In the genomic region with DNA sequence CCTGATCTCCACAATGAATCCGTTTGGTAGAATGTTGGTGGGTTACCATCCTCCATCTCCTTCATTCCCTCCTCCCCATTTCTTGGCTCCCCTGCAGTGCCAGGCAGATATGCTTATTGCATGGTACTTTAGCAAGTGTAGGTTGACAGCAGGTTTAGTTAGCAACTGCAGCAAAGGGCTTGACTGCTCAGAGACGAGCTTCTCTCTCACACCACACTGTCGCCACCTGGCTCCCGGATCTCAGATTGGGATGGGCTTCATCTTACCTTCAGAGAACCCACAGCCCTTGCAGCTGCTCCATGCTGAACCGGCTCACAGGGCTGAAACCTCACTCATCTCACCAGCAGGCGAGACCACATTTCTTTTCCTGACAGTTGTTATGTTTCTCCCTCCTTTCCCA, we compare ENCODE assay signal across 12 cellular contexts.
A peak's percentile ranks its signal among the peaks of the same experiment; 100 is the strongest.
DNase-seq lines count a peak whose midpoint lies in the region; ATAC-seq and TF ChIP-seq lines count a peak whose summit lies in the region.
"Had no signal": no experiment of that assay in that cellular context is flagged by ENCODE, and none has a peak within 500 bp of the region (broad histone marks: within the 10 kb centered on the region; RNA-seq: fewer than 3 reads in every experiment).

No MANE protein-coding gene starts in this region.

- no peaks in the 10 kb centered on the region for H3K9me3 ChIP-seq in tibial artery
- H3K9me3 ChIP-seq: BE2C had no signal

- H3K9me3 Mint-ChIP-seq in activated CD4-positive, alpha-beta T cell treated with anti-CD3 and anti-CD28 coated beads for 36 hours (ENCODE audit: low read depth), result no peaks in the 10 kb centered on the region
- peaks cover 3% of the 10 kb centered on the region for H3K9me3 Mint-ChIP-seq in stimulated activated memory B cell treated with anti-CD40 and anti-IgM and Interleukin-4, amounts not matched to agents 10 μg/mL and 1 μg/mL and 100 μg/mL, for 72 hours
- H3K9me3 Mint-ChIP-seq: stimulated activated naive CD8-positive, alpha-beta T cell treated with anti-CD3 and anti-CD28 coated beads, Interleukin-15, Interleukin-2, amounts not matched to agents 100 ng/mL and 50 ng/mL, for 24 hours had no signal

- DNase-seq in activated CD4-positive, alpha-beta T cell treated with anti-CD3 and anti-CD28 coated beads for 36 hours, result peak; percentile 45
- no peak for DNase-seq in activated CD4-positive, alpha-beta T cell treated with anti-CD3 and anti-CD28 coated beads, Interleukin-2, amount 50 U/mL, for 48 hours
- DNase-seq in NCI-H526 treated with DMSO at 0.1 percent for 48 hours (lab: John Stamatoyannopoulos, UW) (peak; percentile 30), fibroblast of villous mesenchyme (ENCODE audit: low read depth) (peak; percentile 6), tibial artery (no peak)
- DNase-seq in activated naive CD4-positive, alpha-beta T cell (lab: John Stamatoyannopoulos, UW), result no peak
- DNase-seq: BE2C, foreskin melanocyte, MM.1S had no signal

- H3K36me3 Mint-ChIP-seq in activated CD4-positive, alpha-beta T cell treated with anti-CD3 and anti-CD28 coated beads for 36 hours (ENCODE audit: low read depth), result no peaks in the 10 kb centered on the region
- no peaks in the 10 kb centered on the region for H3K36me3 Mint-ChIP-seq in stimulated activated memory B cell treated with anti-CD40 and anti-IgM and Interleukin-4, amounts not matched to agents 10 μg/mL and 1 μg/mL and 100 μg/mL, for 72 hours

- CTCF ChIA-PET in activated CD4-positive, alpha-beta T cell treated with anti-CD3 and anti-CD28 coated beads for 36 hours (lab: Charles Lee), result interaction anchor here (0.6 to 2.2 kb wide), 4 partner anchors 11 to 481 kb away, joined by 3 to 5 read pairs (median 3); no protein-coding TSS in a partner anchor

- no peak overlapping the region for H3K27ac ChIP-seq in tibial artery

- POLR2A ChIA-PET in activated CD4-positive, alpha-beta T cell treated with anti-CD3 and anti-CD28 coated beads for 36 hours (lab: Charles Lee), result no interaction called here

- TF ChIP-seq CTCF in fibroblast of villous mesenchyme (IDR thresholded peaks at IDR 0.05; ENCODE audit: insufficient read depth, low read depth, low read length), result peak; percentile 8
- TF ChIP-seq CTCF in tibial artery (IDR thresholded peaks at IDR 0.05), result no peak

- no peak overlapping the region for H3K4me3 Mint-ChIP-seq in activated CD4-positive, alpha-beta T cell treated with anti-CD3 and anti-CD28 coated beads for 36 hours
- H3K4me3 Mint-ChIP-seq in stimulated activated memory B cell treated with anti-CD40 and anti-IgM and Interleukin-4, amounts not matched to agents 10 μg/mL and 1 μg/mL and 100 μg/mL, for 72 hours, result no peak overlapping the region
- H3K4me3 Mint-ChIP-seq: stimulated activated naive CD8-positive, alpha-beta T cell treated with anti-CD3 and anti-CD28 coated beads, Interleukin-15, Interleukin-2, amounts not matched to agents 100 ng/mL and 50 ng/mL, for 24 hours had no signal

- peak; percentile 53 for ATAC-seq in activated CD4-positive, alpha-beta T cell treated with anti-CD3 and anti-CD28 coated beads for 36 hours
- ATAC-seq in stimulated activated memory B cell treated with anti-CD40 and anti-IgM and Interleukin-4, amounts not matched to agents 10 μg/mL and 1 μg/mL and 100 μg/mL, for 72 hours, result peak; percentile 68
- ATAC-seq in activated CD4-positive, CD25-positive, alpha-beta regulatory T cell treated with anti-CD3 and anti-CD28 coated beads, Interleukin-2, amount 50 U/mL, for 24 hours, result no peak

- no peaks in the 10 kb centered on the region for H3K36me3 ChIP-seq in tibial artery
- H3K36me3 ChIP-seq: BE2C had no signal

- H3K27me3 ChIP-seq in tibial artery, result peaks cover 0 to 12% of the 10 kb centered on the region in 2 donors
- H3K27me3 ChIP-seq: BE2C had no signal

- H3K4me1 ChIP-seq in tibial artery, result no peaks in the 10 kb centered on the region
- H3K4me1 ChIP-seq: BE2C had no signal

- H3K27me3 Mint-ChIP-seq in activated CD4-positive, alpha-beta T cell treated with anti-CD3 and anti-CD28 coated beads for 36 hours, result peaks cover 46% of the 10 kb centered on the region
- peaks cover 19% of the 10 kb centered on the region for H3K27me3 Mint-ChIP-seq in stimulated activated memory B cell treated with anti-CD40 and anti-IgM and Interleukin-4, amounts not matched to agents 10 μg/mL and 1 μg/mL and 100 μg/mL, for 72 hours

- H3K4me1 Mint-ChIP-seq in activated CD4-positive, alpha-beta T cell treated with anti-CD3 and anti-CD28 coated beads for 36 hours, result no peaks in the 10 kb centered on the region
- peaks cover 29% of the 10 kb centered on the region for H3K4me1 Mint-ChIP-seq in stimulated activated memory B cell treated with anti-CD40 and anti-IgM and Interleukin-4, amounts not matched to agents 10 μg/mL and 1 μg/mL and 100 μg/mL, for 72 hours

- no peak overlapping the region for H3K27ac Mint-ChIP-seq in activated CD4-positive, alpha-beta T cell treated with anti-CD3 and anti-CD28 coated beads for 36 hours
- H3K27ac Mint-ChIP-seq in stimulated activated memory B cell treated with anti-CD40 and anti-IgM and Interleukin-4, amounts not matched to agents 10 μg/mL and 1 μg/mL and 100 μg/mL, for 72 hours, result no peak overlapping the region
- H3K27ac Mint-ChIP-seq: stimulated activated naive CD8-positive, alpha-beta T cell treated with anti-CD3 and anti-CD28 coated beads, Interleukin-15, Interleukin-2, amounts not matched to agents 100 ng/mL and 50 ng/mL, for 24 hours had no signal

- intact Hi-C loops in activated CD4-positive, alpha-beta T cell treated with anti-CD3 and anti-CD28 coated beads for 36 hours (cut with DNase I, micrococcal nuclease), result loop anchor here in 1 of 2 experiments (2.0 kb wide), 1 partner anchor 369 kb away; no protein-coding TSS in a partner anchor
- intact Hi-C loops in tibial artery (cut with DNase I; ENCODE audit: low total_unique reads), result loop anchor here (10.0 kb wide), 1 partner anchor 181 kb away; a partner anchor contains a TSS

- H3K4me3 ChIP-seq in fibroblast of villous mesenchyme (ENCODE audit: low read depth, low read length) (no peak overlapping the region), tibial artery (no peak overlapping the region)

Comparison
In these comparisons a context has a peak if more than half of its experiments do, and no peak if none do; other contexts are left out.
1. DNase-seq: peak in activated CD4-positive, alpha-beta T cell treated with anti-CD3 and anti-CD28 coated beads for 36 hours (single experiment), NCI-H526 treated with DMSO at 0.1 percent for 48 hours (single experiment) and fibroblast of villous mesenchyme (single experiment); none in activated CD4-positive, alpha-beta T cell treated with anti-CD3 and anti-CD28 coated beads, Interleukin-2, amount 50 U/mL, for 48 hours (0 of 2), tibial artery (0 of 2) and activated naive CD4-positive, alpha-beta T cell (0 of 4).
2. ATAC-seq: peak in activated CD4-positive, alpha-beta T cell treated with anti-CD3 and anti-CD28 coated beads for 36 hours (single experiment) and stimulated activated memory B cell treated with anti-CD40 and anti-IgM and Interleukin-4, amounts not matched to agents 10 μg/mL and 1 μg/mL and 100 μg/mL, for 72 hours (single experiment); none in activated CD4-positive, CD25-positive, alpha-beta regulatory T cell treated with anti-CD3 and anti-CD28 coated beads, Interleukin-2, amount 50 U/mL, for 24 hours (0 of 2).